In the genomic region with DNA sequence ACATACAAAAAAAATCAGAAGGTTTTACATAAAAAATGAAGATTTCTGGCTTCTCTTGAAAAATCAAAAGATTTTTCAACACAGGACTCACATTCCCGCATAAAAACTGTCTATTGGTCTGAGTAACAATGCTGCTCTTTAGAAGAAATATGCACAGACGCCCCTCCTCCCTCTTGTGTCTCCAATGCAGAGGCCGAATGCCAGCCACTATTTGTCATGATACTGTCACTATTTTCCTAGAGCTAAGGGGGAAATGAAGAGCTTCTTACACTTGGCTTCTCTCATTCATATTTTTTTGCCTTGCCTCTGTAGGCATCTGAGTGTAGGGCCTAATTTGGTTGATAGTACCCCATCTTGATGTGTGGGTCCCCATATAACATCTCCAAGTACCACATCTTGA, we compare ENCODE assay signal across 17 cellular contexts.
DNase-seq lines count a peak whose midpoint lies in the region; ATAC-seq and TF ChIP-seq lines count a peak whose summit lies in the region.
"Had no signal": no experiment of that assay in that cellular context is flagged by ENCODE, and none has a peak within 500 bp of the region (broad histone marks: within the 10 kb centered on the region; RNA-seq: fewer than 3 reads in every experiment).

No MANE protein-coding gene starts in this region.

- H3K27me3 Mint-ChIP-seq in stimulated activated naive B cell treated with anti-CD40 and anti-IgM and Interleukin-4, amounts not matched to agents 10 μg/mL and 1 μg/mL and 100 μg/mL, for 72 hours, result peaks cover 8 to 13% of the 10 kb centered on the region in 2 donors

- no peak for TF ChIP-seq CTCF in esophagus muscularis mucosa (IDR thresholded peaks at IDR 0.05)

- 64% methylated on average over 3 of the region's 3 CpGs for WGBS in esophagus muscularis mucosa

- no peak overlapping the region for H3K4me3 Mint-ChIP-seq in stimulated activated naive B cell treated with anti-CD40 and anti-IgM and Interleukin-4, amounts not matched to agents 10 μg/mL and 1 μg/mL and 100 μg/mL, for 72 hours

- no peak overlapping the region for H3K27ac Mint-ChIP-seq in stimulated activated naive B cell treated with anti-CD40 and anti-IgM and Interleukin-4, amounts not matched to agents 10 μg/mL and 1 μg/mL and 100 μg/mL, for 72 hours

- TF ChIP-seq EP300 in esophagus muscularis mucosa (IDR thresholded peaks at IDR 0.05), result no peak

- intact Hi-C loops in esophagus muscularis mucosa (cut with DNase I), result loop anchor here (10.0 kb wide), 1 partner anchor 165 kb away; a partner anchor contains a TSS

- no peak overlapping the region for H3K27ac ChIP-seq in esophagus muscularis mucosa (replicated peaks in 1 of 4)
- H3K27ac ChIP-seq: C4-2B, PC-9 had no signal

- no peaks in the 10 kb centered on the region for H3K36me3 Mint-ChIP-seq in stimulated activated naive B cell treated with anti-CD40 and anti-IgM and Interleukin-4, amounts not matched to agents 10 μg/mL and 1 μg/mL and 100 μg/mL, for 72 hours

- H3K4me1 Mint-ChIP-seq in stimulated activated naive B cell treated with anti-CD40 and anti-IgM and Interleukin-4, amounts not matched to agents 10 μg/mL and 1 μg/mL and 100 μg/mL, for 72 hours, result no peaks in the 10 kb centered on the region

- H3K9me3 ChIP-seq in HAP-1 (no peaks in the 10 kb centered on the region; the same call in 1 of the 2 replicates), esophagus muscularis mucosa (no peaks in the 10 kb centered on the region)

- H3K27me3 ChIP-seq in HAP-1 (ENCODE audit: low read depth), result peaks cover 14% of the 10 kb centered on the region
- H3K27me3 ChIP-seq in esophagus muscularis mucosa, result no peaks in the 10 kb centered on the region

- H3K4me3 ChIP-seq in HAP-1, result no peak overlapping the region
- no peak overlapping the region for H3K4me3 ChIP-seq in esophagus muscularis mucosa
- H3K4me3 ChIP-seq: PC-9 had no signal

- no peak for ATAC-seq in stimulated activated naive B cell treated with anti-CD40 and anti-IgM and Interleukin-4, amounts not matched to agents 10 μg/mL and 1 μg/mL and 100 μg/mL, for 72 hours (replicated peaks)

- H3K4me1 ChIP-seq in HAP-1 (peaks cover 17% of the 10 kb centered on the region), esophagus muscularis mucosa (peaks cover 0 to 8% (median 6%) of the 10 kb centered on the region in 4 donors)

- no peak for TF ChIP-seq POLR2A in esophagus muscularis mucosa (IDR thresholded peaks at IDR 0.05; ENCODE audit: low read depth)

- in situ Hi-C loops in HAP-1 (cut with MboI; ENCODE audit: low sequenced_read_pairs), result no loop called here

- DNase-seq in A172 (ENCODE audit: low spot score) (peak; percentile 57), HAP-1 (ENCODE audit: low spot score in 2 of 2) (peak; percentile 52 to 60), RPMI7951 (ENCODE audit: low read depth) (peak; percentile 27), esophagus muscularis mucosa (ENCODE audit: extremely low spot score) (peak; percentile 68), HPDE6-E6E7 (ENCODE audit: extremely low spot score) (no peak), NCI-H82 (lab: John Stamatoyannopoulos, UW) (no peak), DMS153 (lab: John Stamatoyannopoulos, UW) (no peak)
- no peak for DNase-seq in stimulated activated naive B cell treated with anti-CD40 and anti-IgM and Interleukin-4, amounts not matched to agents 10 μg/mL and 1 μg/mL and 100 μg/mL, for 72 hours
- DNase-seq: 8988T, DND-41, Karpas-422, NCI-H1436, NCI-H2081, NCI-H526, PC-9, Right ventricle myocardium superior had no signal

- H3K9me3 Mint-ChIP-seq in stimulated activated naive B cell treated with anti-CD40 and anti-IgM and Interleukin-4, amounts not matched to agents 10 μg/mL and 1 μg/mL and 100 μg/mL, for 72 hours, result no peaks in the 10 kb centered on the region

- H3K36me3 ChIP-seq in HAP-1 (replicated peaks) (no peaks in the 10 kb centered on the region), esophagus muscularis mucosa (no peaks in the 10 kb centered on the region)

Comparison
In these comparisons a context has a peak if more than half of its experiments do, and no peak if none do; other contexts are left out.
1. DNase-seq: peak in A172 (single experiment), HAP-1 (2 of 2), RPMI7951 (single experiment) and esophagus muscularis mucosa (single experiment); none in HPDE6-E6E7 (single experiment), NCI-H82 (single experiment), stimulated activated naive B cell treated with anti-CD40 and anti-IgM and Interleukin-4, amounts not matched to agents 10 μg/mL and 1 μg/mL and 100 μg/mL, for 72 hours (single experiment) and DMS153 (single experiment).